Comparison of ENCODE assay signal across 15 cellular contexts in the genomic region with DNA sequence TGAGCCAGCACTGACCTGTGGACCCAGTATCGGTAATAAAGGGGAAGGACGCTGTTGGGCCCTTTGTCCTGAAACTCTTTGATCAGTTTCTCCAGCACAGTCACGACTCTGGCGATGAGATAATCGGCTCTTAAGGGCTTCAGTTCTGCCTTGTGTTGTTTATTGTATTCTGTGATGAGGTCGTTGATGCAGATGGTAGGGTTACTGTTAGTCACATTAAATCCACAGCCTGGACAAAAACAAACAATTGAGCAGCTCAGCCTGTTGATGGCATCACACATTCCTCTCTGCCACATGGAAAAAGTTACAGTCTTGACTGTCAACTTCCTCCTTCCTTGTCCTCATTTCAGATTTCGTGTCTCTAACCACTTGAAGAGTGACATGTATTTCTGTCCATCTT. TPM values are rescaled to one million over a fixed set of nuclear protein-coding genes. Genes with fewer than 3 reads are reported as not detected.
A peak's percentile ranks its signal among the peaks of the same experiment; 100 is the strongest.
DNase-seq lines count a peak whose midpoint lies in the region; ATAC-seq, FAIRE-seq and TF ChIP-seq lines count a peak whose summit lies in the region.
"Had no signal": no experiment of that assay in that cellular context is flagged by ENCODE, and none has a peak within 500 bp of the region (broad histone marks: within the 10 kb centered on the region; RNA-seq: fewer than 3 reads in every experiment).

No MANE protein-coding gene starts in this region.

- no peak overlapping the region for H3K27ac ChIP-seq in K562 (ENCODE audit: extremely low read depth, low read depth, low read length)
- H3K27ac ChIP-seq: pancreas had no signal

- H3K4me2 ChIP-seq in K562 (ENCODE audit: insufficient read depth, low read length) = no peak overlapping the region

- intact Hi-C loops in K562 (cut with micrococcal nuclease) = no loop called here
- intact Hi-C loops in lower leg skin (cut with DNase I; ENCODE audit: low total_unique reads) = no loop called here

- no peak overlapping the region for H2AFZ ChIP-seq in K562 (ENCODE audit: low read depth, low read length)

- peak; percentile 6 for FAIRE-seq in K562 (lab: Jason Lieb, UNC)
- FAIRE-seq: pancreas had no signal

- H3K9me1 ChIP-seq in K562 (ENCODE audit: control insufficient read depth, insufficient read depth, low read length) = no peaks in the 10 kb centered on the region

- no peak overlapping the region for H3K4me3 ChIP-seq in K562
- H3K4me3 ChIP-seq in lower leg skin (ENCODE audit: low read depth, poor library complexity, severe bottlenecking) = no peak overlapping the region
- H3K4me3 ChIP-seq: pancreas had no signal

- TF ChIP-seq POLR2A in K562 (conservative IDR thresholded peaks at IDR 0.05) (no peak), lower leg skin (IDR thresholded peaks at IDR 0.05) (no peak)

- no peak for TF ChIP-seq RAD21 in K562 (CRISPR knock-in tag; conservative IDR thresholded peaks at IDR 0.05 in 1 of 2, IDR thresholded peaks at IDR 0.05 in 1 of 2)

- no peak overlapping the region for H3K9ac ChIP-seq in K562 (ENCODE audit: insufficient read depth in 1 of 2, low read depth in 2 of 2, low read length in 2 of 2)

- TF ChIP-seq EP300 in K562 (IDR thresholded peaks at IDR 0.05; ENCODE audit: low read length) = no peak

- peak; percentile 20 for DNase-seq in A172 (ENCODE audit: low spot score)
- DNase-seq in HS-5 (ENCODE audit: low read depth) = peak; percentile 24
- DNase-seq in K562 (ENCODE audit: extremely low read depth in 1 of 4, low spot score in 3 of 4) = no peak
- DNase-seq in islet precursor cell = peak; percentile 69
- DNase-seq in lower leg skin (ENCODE audit: low spot score in 2 of 2) = no peak
- DNase-seq in activated CD8-positive, alpha-beta memory T cell treated with anti-CD3 and anti-CD28 coated beads for 24 hours = no peak
- DNase-seq in stimulated activated CD4-positive, alpha-beta T cell treated with anti-CD3 and anti-CD28 coated beads, Interleukin-4, amount 100 ng/mL, for 4 hours = no peak
- no peak for DNase-seq in activated CD4-positive, alpha-beta T cell treated with anti-CD3 and anti-CD28 coated beads for 1 hour
- DNase-seq: activated CD4-positive, alpha-beta T cell treated with anti-CD3 and anti-CD28 coated beads for 48 hours; effector CD4-positive, alpha-beta T cell; mammary epithelial cell; NCI-H2171; pancreas; SW 1271; trophoblast cell had no signal

- no peaks in the 10 kb centered on the region for H4K20me1 ChIP-seq in K562 (replicated peaks; ENCODE audit: control insufficient read depth, insufficient read depth, low read length)

- no peak for TF ChIP-seq CTCF in K562 (IDR thresholded peaks at IDR 0.05 in 2 of 3, conservative IDR thresholded peaks at IDR 0.05 in 1 of 3; ENCODE audit: insufficient read depth in 2 of 3, low read depth in 1 of 3, low read length in 3 of 3)
- no peak for TF ChIP-seq CTCF in lower leg skin (IDR thresholded peaks at IDR 0.05)

- BruUV-seq in K562 (replicated peaks; lab: Mats Ljungman, UMichigan) = no TSS peak

- H3K9me3 ChIP-seq in K562 (replicated peaks; ENCODE audit: control insufficient read depth, insufficient read depth, low read depth, low read length) = no peaks in the 10 kb centered on the region
- H3K9me3 ChIP-seq: pancreas had no signal

- in situ Hi-C loops in K562 (cut with MboI) = no loop called here

- H3K4me1 ChIP-seq in K562 (replicated peaks in 1 of 2; ENCODE audit: control insufficient read depth in 2 of 2, insufficient read depth in 2 of 2, low read length in 2 of 2) = no peaks in the 10 kb centered on the region
- H3K4me1 ChIP-seq: pancreas had no signal

- WGBS in K562 (ENCODE audit: insufficient coverage, low coverage, missing lambda C conversion rate) = 71% methylated on average over 7 of the region's 7 CpGs
- 80 to 84% methylated on average over 7 of the region's 7 CpGs for WGBS in lower leg skin, 2 donors

- no peaks in the 10 kb centered on the region for H3K79me2 ChIP-seq in K562 (ENCODE audit: control insufficient read depth, insufficient read depth, low read length)

- 0 out of 3 replicates have a peak, but pooled peaks cover 6% of the 10 kb centered on the region for H3K36me3 ChIP-seq in K562 (ENCODE audit: control insufficient read depth, insufficient read depth, low read length)

- POLR2A ChIA-PET in K562 (lab: Yijun Ruan, JAX) = interaction anchor here (1.0 kb wide), 1 partner anchor 31 kb away, joined by 4 read pairs; no protein-coding TSS in a partner anchor

- no peaks in the 10 kb centered on the region for H3K27me3 ChIP-seq in K562 (ENCODE audit: control insufficient read depth in 2 of 2, insufficient read depth in 2 of 2, low read length in 2 of 2)
- H3K27me3 ChIP-seq: pancreas had no signal

- ATAC-seq in K562 = no peak

- CTCF ChIA-PET in K562 (lab: Yijun Ruan, JAX; ENCODE audit: low intra/inter-chr PET ratio) = interaction anchor here (1.5 kb wide), 1 partner anchor 171 kb away, joined by 3 read pairs; no protein-coding TSS in a partner anchor

TF ChIP-seq in K562, 482 proteins besides CTCF, POLR2A, EP300 and RAD21 (continues in another document):
- TF ChIP-seq ZEB2 (IDR thresholded peaks at IDR 0.05) (no peak), GTF2E2 (tag; IDR thresholded peaks at IDR 0.05) (no peak), IFI16 (CRISPR knock-in tag; IDR thresholded peaks at IDR 0.05) (no peak), SMARCA5 (IDR thresholded peaks at IDR 0.05) (no peak), POLR2G (IDR thresholded peaks at IDR 0.05; ENCODE audit: low read depth, low read length) (no peak), MECOM (CRISPR knock-in tag; IDR thresholded peaks at IDR 0.05) (no peak), NONO (IDR thresholded peaks at IDR 0.05; ENCODE audit: low read depth in 2 of 2, low read length in 1 of 2) (no peak), MBD2 (IDR thresholded peaks at IDR 0.05; ENCODE audit: borderline replicate concordance, low read depth) (no peak), GABPA (tag; conservative IDR thresholded peaks at IDR 0.05; ENCODE audit: low read depth) (no peak)
- TF ChIP-seq, protein P1, sequence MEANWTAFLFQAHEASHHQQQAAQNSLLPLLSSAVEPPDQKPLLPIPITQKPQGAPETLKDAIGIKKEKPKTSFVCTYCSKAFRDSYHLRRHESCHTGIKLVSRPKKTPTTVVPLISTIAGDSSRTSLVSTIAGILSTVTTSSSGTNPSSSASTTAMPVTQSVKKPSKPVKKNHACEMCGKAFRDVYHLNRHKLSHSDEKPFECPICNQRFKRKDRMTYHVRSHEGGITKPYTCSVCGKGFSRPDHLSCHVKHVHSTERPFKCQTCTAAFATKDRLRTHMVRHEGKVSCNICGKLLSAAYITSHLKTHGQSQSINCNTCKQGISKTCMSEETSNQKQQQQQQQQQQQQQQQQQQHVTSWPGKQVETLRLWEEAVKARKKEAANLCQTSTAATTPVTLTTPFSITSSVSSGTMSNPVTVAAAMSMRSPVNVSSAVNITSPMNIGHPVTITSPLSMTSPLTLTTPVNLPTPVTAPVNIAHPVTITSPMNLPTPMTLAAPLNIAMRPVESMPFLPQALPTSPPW (CRISPR knock-in tag; IDR thresholded peaks at IDR 0.05) = no peak
- TF ChIP-seq, protein P2, sequence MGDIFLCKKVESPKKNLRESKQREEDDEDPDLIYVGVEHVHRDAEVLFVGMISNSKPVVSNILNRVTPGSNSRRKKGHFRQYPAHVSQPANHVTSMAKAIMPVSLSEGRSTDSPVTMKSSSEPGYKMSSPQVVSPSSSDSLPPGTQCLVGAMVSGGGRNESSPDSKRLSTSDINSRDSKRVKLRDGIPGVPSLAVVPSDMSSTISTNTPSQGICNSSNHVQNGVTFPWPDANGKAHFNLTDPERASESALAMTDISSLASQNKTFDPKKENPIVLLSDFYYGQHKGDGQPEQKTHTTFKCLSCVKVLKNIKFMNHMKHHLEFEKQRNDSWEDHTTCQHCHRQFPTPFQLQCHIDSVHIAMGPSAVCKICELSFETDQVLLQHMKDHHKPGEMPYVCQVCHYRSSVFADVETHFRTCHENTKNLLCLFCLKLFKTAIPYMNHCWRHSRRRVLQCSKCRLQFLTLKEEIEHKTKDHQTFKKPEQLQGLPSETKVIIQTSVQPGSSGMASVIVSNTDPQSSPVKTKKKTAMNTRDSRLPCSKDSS (IDR thresholded peaks at IDR 0.05; ENCODE audit: low read depth, partially characterized antibody) = no peak
- TF ChIP-seq, protein P3, sequence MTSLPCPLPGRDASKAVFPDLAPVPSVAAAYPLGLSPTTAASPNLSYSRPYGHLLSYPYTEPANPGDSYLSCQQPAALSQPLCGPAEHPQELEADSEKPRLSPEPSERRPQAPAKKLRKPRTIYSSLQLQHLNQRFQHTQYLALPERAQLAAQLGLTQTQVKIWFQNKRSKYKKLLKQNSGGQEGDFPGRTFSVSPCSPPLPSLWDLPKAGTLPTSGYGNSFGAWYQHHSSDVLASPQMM (CRISPR knock-in tag; IDR thresholded peaks at IDR 0.05) = no peak

RNA-seq across cellular contexts. Expression of a gene that starts 57.6 kb away (rescaled TPM):
- total RNA-seq in A172 (2014; rRNA removed; shearing (Covaris generic)) = 0.86 and 5.1 TPM in 2 replicates
- total RNA-seq in K562 (2011; cell fraction: chromatin; rRNA removed; ENCODE audit: low replicate concordance) = not detected in 2 replicates
- total RNA-seq in K562 (2011; cell fraction: nucleolus; rRNA removed) = not detected in 2 replicates
- total RNA-seq in K562 (2011; cell fraction: nucleoplasm; rRNA removed) = not detected in 2 replicates
- total RNA-seq in K562 (2014; rRNA removed) = not detected in 2 replicates
- total RNA-seq in K562 (2014; rRNA removed; fragmentation: Illumina TruSeq; extraction: Trizol) = not detected in 2 replicates
- not detected in 2 replicates for total RNA-seq in K562 (2015; rRNA removed; fragmentation: Illumina TruSeq; extraction: Trizol)
- 0.11 TPM in 2 replicates for total RNA-seq in K562 (2021)
- polyA plus RNA-seq in K562 (2011; rRNA removed) = not detected in 2 replicates
- not detected in 2 replicates for polyA plus RNA-seq in K562 (2011; cell fraction: cytosol; rRNA removed)
- polyA plus RNA-seq in K562 (2011; cell fraction: nucleus; rRNA removed) = not detected in 2 replicates
- polyA plus RNA-seq in K562 (2012) = 0.14 and 0.35 TPM in 2 replicates
- not detected in 2 replicates for polyA plus RNA-seq in K562 (2014; fragmentation: Illumina TruSeq; extraction: Trizol)
- under 1 TPM; 0.07 to 0.08 TPM for polyA plus RNA-seq in K562 (2014; fragmentation: Nextera tagmentation; extraction: Ambion mirVana)
- not detected in 2 replicates for polyA plus RNA-seq in K562 (2014; rRNA removed)
- polyA minus RNA-seq in K562 (2011; rRNA and poly(A)+ RNA removed) = not detected in 2 replicates
- not detected in 2 replicates for polyA minus RNA-seq in K562 (2011; cell fraction: cytosol; rRNA and poly(A)+ RNA removed)
- polyA minus RNA-seq in K562 (2011; cell fraction: nucleus; rRNA and poly(A)+ RNA removed) = not detected in 2 replicates
- under 1 TPM in 1 of 4 donors, not detected in 3; 0.36 TPM for total RNA-seq in lower leg skin
- polyA plus RNA-seq: mammary epithelial cell had no signal

Comparison
In these comparisons a context has a peak if more than half of its experiments do, and no peak if none do; other contexts are left out.
1. DNase-seq: peak in A172 (single experiment), HS-5 (single experiment) and islet precursor cell (single experiment); none in K562 (0 of 4), lower leg skin (0 of 2), activated CD8-positive, alpha-beta memory T cell treated with anti-CD3 and anti-CD28 coated beads for 24 hours (single experiment), stimulated activated CD4-positive, alpha-beta T cell treated with anti-CD3 and anti-CD28 coated beads, Interleukin-4, amount 100 ng/mL, for 4 hours (0 of 2) and activated CD4-positive, alpha-beta T cell treated with anti-CD3 and anti-CD28 coated beads for 1 hour (single experiment).